25 cellular contexts compared by ENCODE assay signal in the genomic region with DNA sequence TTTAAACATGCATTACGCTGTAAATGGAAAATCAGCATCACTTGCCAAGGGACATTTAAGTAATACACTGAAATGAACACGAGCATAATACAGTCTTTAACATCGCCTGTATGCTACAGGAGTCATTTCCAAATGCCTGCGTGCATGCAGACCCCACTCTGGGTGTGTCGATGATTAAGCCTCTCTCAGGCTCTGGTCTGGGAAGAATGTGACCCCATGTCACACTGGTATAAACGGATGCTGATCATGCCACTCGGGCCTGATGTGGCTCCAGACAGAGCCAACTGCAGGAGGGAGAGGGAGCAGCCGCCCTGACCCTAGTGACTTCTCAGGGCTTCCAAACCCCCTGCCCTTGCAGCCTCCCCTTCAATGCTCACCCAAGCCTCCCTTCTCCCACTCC. TPM values are rescaled to one million over a fixed set of nuclear protein-coding genes. Genes with fewer than 3 reads are reported as not detected.
DNase-seq lines count a peak whose midpoint lies in the region; ATAC-seq, FAIRE-seq and TF ChIP-seq lines count a peak whose summit lies in the region.
"Had no signal": no experiment of that assay in that cellular context is flagged by ENCODE, and none has a peak within 500 bp of the region (broad histone marks: within the 10 kb centered on the region; RNA-seq: fewer than 3 reads in every experiment).

No MANE protein-coding gene starts in this region.

- no peaks in the 10 kb centered on the region for H3K27me3 ChIP-seq in right cardiac atrium (ENCODE audit: control insufficient read depth, insufficient read depth)
- H3K27me3 ChIP-seq in psoas muscle (ENCODE audit: insufficient read depth in 3 of 3, low read length in 2 of 3) = no peaks in the 10 kb centered on the region
- no peaks in the 10 kb centered on the region for H3K27me3 ChIP-seq in BE2C
- H3K27me3 ChIP-seq: body of pancreas, neural progenitor cell, tibial nerve had no signal

- intact Hi-C loops in right cardiac atrium (cut with DNase I) = loop anchor here in 1 of 4 donors (10.0 kb wide), 1 partner anchor 45 kb away; no protein-coding TSS in a partner anchor
- intact Hi-C loops in psoas muscle (cut with DNase I) = loop anchor here in 1 of 2 donors (10.0 kb wide), 1 partner anchor 45 kb away; no protein-coding TSS in a partner anchor
- intact Hi-C loops in kidney (cut with DNase I) = no loop called here

- TF ChIP-seq CTCF in coronary artery (IDR thresholded peaks at IDR 0.05) (no peak), psoas muscle (IDR thresholded peaks at IDR 0.05) (no peak), kidney (IDR thresholded peaks at IDR 0.05; ENCODE audit: borderline replicate concordance, extremely low read depth, insufficient read depth) (no peak), BE2C (IDR thresholded peaks at IDR 0.05; ENCODE audit: low read depth, low read length) (no peak)

- peak overlapping the region; percentile 68 to 87 for H3K27ac ChIP-seq in coronary artery
- peak overlapping the region; percentile 68 for H3K27ac ChIP-seq in right cardiac atrium (ENCODE audit: low read length)
- peak overlapping the region; percentile 64 for H3K27ac ChIP-seq in psoas muscle
- H3K27ac ChIP-seq in kidney (ENCODE audit: low read depth in 2 of 2, low read length in 2 of 2) = no peak overlapping the region
- H3K27ac ChIP-seq: body of pancreas, neural progenitor cell, skin epidermis had no signal

- no peak for FAIRE-seq in kidney (lab: Jason Lieb, UNC)
- FAIRE-seq: endothelial cell of umbilical vein, keratinocyte had no signal

- DNase-seq in coronary artery (ENCODE audit: low spot score) = no peak
- DNase-seq in right cardiac atrium = no peak
- DNase-seq in psoas muscle = no peak
- no peak for DNase-seq in DMS153 (lab: John Stamatoyannopoulos, UW)
- no peak for DNase-seq in kidney
- DNase-seq in BE2C = no peak
- DNase-seq: activated CD4-positive, alpha-beta T cell treated with anti-CD3 and anti-CD28 coated beads for 4 hours; activated CD8-positive, alpha-beta memory T cell treated with anti-CD3 and anti-CD28 coated beads for 24 hours; activated gamma-delta T cell; activated T-cell treated with anti-CD3 and anti-CD28 coated beads, Interleukin-2, amount 50 U/mL, for 1 hour; body of pancreas; Calu3; DND-41; mammary epithelial cell; NCI-H1694; NCI-H510A treated with DMSO at 0.1 percent for 48 hours; stimulated activated CD8-positive, alpha-beta memory T cell treated with anti-CD3 and anti-CD28 coated beads, Interleukin-4, amount 100 ng/mL, for 48 hours; stimulated activated naive CD8-positive, alpha-beta T cell treated with anti-CD3 and anti-CD28 coated beads, Interleukin-15, amount 100 ng/mL, for 72 hours had no signal

- H3K4me3 ChIP-seq in coronary artery = peak overlapping the region; percentile 13
- no peak overlapping the region for H3K4me3 ChIP-seq in right cardiac atrium (ENCODE audit: low read length)
- H3K4me3 ChIP-seq in psoas muscle = no peak overlapping the region
- no peak overlapping the region for H3K4me3 ChIP-seq in kidney (ENCODE audit: low read length in 2 of 2)
- no peak overlapping the region for H3K4me3 ChIP-seq in BE2C (ENCODE audit: low read depth, low read length)
- H3K4me3 ChIP-seq: body of pancreas, neural progenitor cell, skin epidermis, tibial nerve had no signal

- ATAC-seq in right cardiac atrium (peak; percentile 44 to 50), psoas muscle (peak; percentile 63 to 94 (median 82)), HG03457 (IDR thresholded peaks at IDR 0.05; ENCODE audit: unreplicated experiment) (no peak)
- ATAC-seq: body of pancreas; stimulated activated naive CD8-positive, alpha-beta T cell treated with anti-CD3 and anti-CD28 coated beads, Interleukin-15, amount 100 ng/mL, for 72 hours had no signal

- no peak overlapping the region for H3K9ac ChIP-seq in kidney (ENCODE audit: low read length in 2 of 2)
- H3K9ac ChIP-seq: neural progenitor cell had no signal

- H3K36me3 ChIP-seq in psoas muscle (ENCODE audit: insufficient read depth in 1 of 2, low read depth in 1 of 2) (peaks cover 0 to 4% of the 10 kb centered on the region in 2 donors), kidney (ENCODE audit: control insufficient read depth in 1 of 2, insufficient read depth in 2 of 2, low read length in 2 of 2) (no peaks in the 10 kb centered on the region), BE2C (no peaks in the 10 kb centered on the region)
- H3K36me3 ChIP-seq: neural progenitor cell had no signal

- H3K4me1 ChIP-seq in right cardiac atrium (ENCODE audit: control insufficient read depth, insufficient read depth, low read length) (peaks cover 23% of the 10 kb centered on the region), psoas muscle (peaks cover 32% of the 10 kb centered on the region), kidney (ENCODE audit: control insufficient read depth in 1 of 2, insufficient read depth in 1 of 2, low read depth in 1 of 2, low read length in 2 of 2) (peaks cover 0 to under 1% of the 10 kb centered on the region in 2 donors), BE2C (no peaks in the 10 kb centered on the region)
- H3K4me1 ChIP-seq: body of pancreas, neural progenitor cell had no signal

- 60% methylated on average over 8 of the region's 8 CpGs for WGBS in right cardiac atrium
- WGBS in psoas muscle, 3 donors = 20 to 33% (median 20%) methylated on average over 8 of the region's 8 CpGs

- H3K9me3 ChIP-seq in right cardiac atrium (ENCODE audit: control insufficient read depth, low read length) = no peaks in the 10 kb centered on the region
- H3K9me3 ChIP-seq in psoas muscle = no peaks in the 10 kb centered on the region
- H3K9me3 ChIP-seq in kidney (ENCODE audit: control insufficient read depth in 1 of 2, low read length in 2 of 2) = no peaks in the 10 kb centered on the region
- no peaks in the 10 kb centered on the region for H3K9me3 ChIP-seq in BE2C
- H3K9me3 ChIP-seq: body of pancreas, tibial nerve had no signal

RNA-seq across cellular contexts. Expression of a gene that starts 10.8 kb away (rescaled TPM):
- 10 to 100 TPM; 66.0 to 85.0 (median 74.3) TPM for total RNA-seq in right cardiac atrium
- polyA plus RNA-seq in right cardiac atrium = 34.4 TPM
- 10 to 100 TPM; 11.0 to 25.4 (median 17.7) TPM for total RNA-seq in psoas muscle
- polyA plus RNA-seq in psoas muscle = 10 to 100 TPM in 1 of 3 donors, 1 to 10 TPM in 2; 8.0 to 22.8 (median 9.9) TPM
- total RNA-seq in kidney = 25.8 TPM
- polyA plus RNA-seq in kidney (ENCODE audit: insufficient read depth, low read depth, low replicate concordance) = 14.5 TPM
- 1.4 TPM for polyA plus RNA-seq in BE2C (2012; ENCODE audit: insufficient read depth, insufficient read length, low read depth)
- polyA plus RNA-seq: CD14-positive monocyte had no signal

Comparison
In these comparisons a context has a peak if more than half of its experiments do, and no peak if none do; other contexts are left out.
1. H3K27ac ChIP-seq: peak in coronary artery (2 of 2), right cardiac atrium (single experiment) and psoas muscle (single experiment); none in kidney (0 of 2).